ENCODE assay signal across 8 cellular contexts in the genomic region with DNA sequence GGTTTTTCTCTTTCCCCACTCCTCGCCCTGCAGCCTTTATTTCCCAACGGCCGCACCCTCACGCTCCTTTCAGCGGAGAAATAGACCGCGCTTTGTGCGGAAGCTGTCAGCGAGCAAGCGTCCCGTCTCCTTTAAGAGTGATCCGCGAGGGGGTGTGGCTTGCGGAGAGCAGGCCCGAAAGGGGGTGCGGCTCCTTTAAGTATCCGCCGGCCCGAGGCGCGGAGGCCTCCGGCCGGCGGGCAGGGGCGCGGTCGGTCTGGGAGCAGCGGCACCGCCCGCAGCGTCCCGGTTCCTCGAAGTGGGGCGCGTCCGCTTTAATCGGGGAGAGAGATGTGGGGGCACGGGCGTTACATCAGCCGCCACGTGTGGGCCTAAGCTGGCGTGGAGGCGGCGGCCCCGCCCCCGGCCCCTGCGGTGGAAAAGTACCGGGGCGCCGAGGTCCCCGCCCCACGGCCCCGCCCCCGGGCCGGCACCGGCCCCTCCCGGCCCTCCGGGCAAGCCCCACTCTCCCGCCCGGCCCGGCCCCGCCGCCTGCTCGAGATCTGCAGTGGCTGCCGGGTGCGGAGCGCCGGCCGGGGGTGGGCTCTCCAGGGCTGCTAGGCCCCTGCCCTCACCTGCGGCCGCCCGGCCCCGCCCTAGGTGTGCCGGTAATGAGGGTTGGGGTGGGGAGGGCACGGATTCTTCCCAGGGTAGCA. TPM values are rescaled to one million over a fixed set of nuclear protein-coding genes. Genes with fewer than 3 reads are reported as not detected.
DNase-seq lines count a peak whose midpoint lies in the region; ATAC-seq, FAIRE-seq and TF ChIP-seq lines count a peak whose summit lies in the region.

No MANE protein-coding gene starts in this region.

- peak; percentile 84 for ATAC-seq in GM18867 (IDR thresholded peaks at IDR 0.05; ENCODE audit: unreplicated experiment)
- ATAC-seq in HG03066 (IDR thresholded peaks at IDR 0.05; ENCODE audit: low read depth, unreplicated experiment), result peak; percentile 79

- FAIRE-seq in bronchial epithelial cell (lab: Jason Lieb, UNC), result no peak

- H3K27me3 ChIP-seq in bronchial epithelial cell (ENCODE audit: control insufficient read depth, insufficient read depth, low read length), result no peaks in the 10 kb centered on the region

- H3K4me3 ChIP-seq in AG04449 (ENCODE audit: low read depth, low read length) (peak overlapping the region; percentile 79), WI38 (ENCODE audit: low read depth, low read length) (peak overlapping the region; percentile 83), bronchial epithelial cell (ENCODE audit: low read depth, low read length) (peak overlapping the region; percentile 88)

- TF ChIP-seq CTCF in AG04449 (IDR thresholded peaks at IDR 0.05; ENCODE audit: insufficient read depth, low read length, missing control alignments), result no peak
- TF ChIP-seq CTCF in WI38 (IDR thresholded peaks at IDR 0.05; ENCODE audit: low read depth, low read length), result no peak
- TF ChIP-seq CTCF in bronchial epithelial cell (IDR thresholded peaks at IDR 0.05; ENCODE audit: insufficient read depth, low read length, severe bottlenecking), result no peak

- CTCF ChIA-PET in AG04449 (lab: Yijun Ruan, JAX), result interaction anchor here (0.9 to 12.3 kb wide), 4 partner anchors 12 to 24 kb away, joined by 3 to 195 read pairs (median 7); no protein-coding TSS in a partner anchor

- peaks cover 1% of the 10 kb centered on the region for H3K36me3 ChIP-seq in bronchial epithelial cell (ENCODE audit: control insufficient read depth, insufficient read depth, low read length)

- POLR2A ChIA-PET in AG04449 (lab: Yijun Ruan, JAX), result interaction anchor here (0.6 to 1.6 kb wide), 5 partner anchors 9 to 188 kb away, joined by 3 to 10 read pairs (median 5); no protein-coding TSS in a partner anchor

- DNase-seq in AG04449 (ENCODE audit: low read depth, low spot score), result no peak
- DNase-seq in NCI-H2196 treated with DMSO at 0.1 percent for 48 hours (lab: John Stamatoyannopoulos, UW; ENCODE audit: unreplicated experiment), result peak; percentile 71
- DNase-seq in bronchial epithelial cell (ENCODE audit: low read depth), result peak; percentile 76
- peak; percentile 93 for DNase-seq in islet precursor cell
- peak; percentile 76 to 87 for DNase-seq in stimulated activated CD4-positive, alpha-beta T cell treated with anti-CD3 and anti-CD28 coated beads, Interleukin-12 subunit alpha, Interleukin-12 subunit beta, amount 100 ng/mL, for 24 hours (ENCODE audit: low read depth in 2 of 2)

RNA-seq across cellular contexts. Expression of a gene that starts 1.2 kb away (rescaled TPM):
- 13.4 and 21.9 TPM in 2 replicates for total RNA-seq in bronchial epithelial cell

RNA-seq across cellular contexts. Expression of a gene that starts 38.7 kb away (rescaled TPM):
- total RNA-seq in bronchial epithelial cell, result 2.6 and 3.7 TPM in 2 replicates

RNA-seq across cellular contexts. Expression of a gene that starts 51.0 kb away (rescaled TPM):
- 72.7 and 84.0 TPM in 2 replicates for total RNA-seq in bronchial epithelial cell

RNA-seq across cellular contexts. Expression of a gene that starts 55.3 kb away (rescaled TPM):
- 220 and 241 TPM in 2 replicates for total RNA-seq in bronchial epithelial cell
